30 cellular contexts compared by ENCODE assay signal in genomic region chr16:75572859-75573542, GRCh38. TPM values are rescaled to one million over a fixed set of nuclear protein-coding genes. Genes with fewer than 3 reads are reported as not detected.
DNase-seq lines count a peak whose midpoint lies in the region; ATAC-seq, FAIRE-seq and TF ChIP-seq lines count a peak whose summit lies in the region.
"Had no signal": no experiment of that assay in that cellular context is flagged by ENCODE, and none has a peak within 500 bp of the region (broad histone marks: within the 10 kb centered on the region; RNA-seq: fewer than 3 reads in every experiment).

No MANE protein-coding gene starts in this region.

- POLR2A ChIA-PET in GM12878 (lab: Charles Lee): interaction anchor here (2.1 to 11.8 kb wide), 3 partner anchors 9 to 77 kb away, joined by 6 to 116 read pairs (median 21); partner anchors contain the start of gene ADAT1

- peak overlapping the region; percentile 82 for H3K4me2 ChIP-seq in GM12878 (ENCODE audit: control insufficient read depth, insufficient read depth)

- H3K36me3 ChIP-seq in GM12878 (ENCODE audit: control insufficient read depth in 2 of 2, insufficient read depth in 2 of 2, low read length in 1 of 2): peaks cover 7 to 48% of the 10 kb centered on the region in 2 experiments

- H3K4me3 ChIP-seq in GM12878: no peak overlapping the region
- H3K4me3 ChIP-seq: cardiac muscle cell, heart right ventricle, pancreas, stomach, transverse colon had no signal

- in situ Hi-C loops in GM12878 (cut with MboI): no loop called here

- peaks cover 73% of the 10 kb centered on the region for H3K4me1 ChIP-seq in GM12878 (ENCODE audit: control insufficient read depth, insufficient read depth, low read length)

- no peak overlapping the region for H3K4me3 Mint-ChIP-seq in nephron progenitor cell
- H3K4me3 Mint-ChIP-seq: H9, nephron had no signal

- no peak for TF ChIP-seq POLR2A in GM12878 (IDR thresholded peaks at IDR 0.05; ENCODE audit: low read depth, low read length)

- H3K4me1 Mint-ChIP-seq in nephron progenitor cell: peaks cover 11% of the 10 kb centered on the region

- H3K36me3 Mint-ChIP-seq in nephron progenitor cell (ENCODE audit: low read depth): peaks cover 72% of the 10 kb centered on the region

- H3K27ac ChIP-seq in GM12878 (ENCODE audit: control insufficient read depth, insufficient read depth): peak overlapping the region; percentile 85
- H3K27ac ChIP-seq: 22Rv1, cardiac muscle cell, pancreas, RWPE1, stomach, transverse colon, WERI-Rb-1 had no signal

- no peaks in the 10 kb centered on the region for H3K9me3 Mint-ChIP-seq in nephron progenitor cell
- H3K9me3 Mint-ChIP-seq: H9, nephron had no signal

- 76% methylated on average over 3 of the region's 3 CpGs for WGBS in GM12878 (ENCODE audit: insufficient coverage, insufficient replicate concordance, low lambda C conversion rate, missing lambda C conversion rate)

- no peaks in the 10 kb centered on the region for H3K27me3 ChIP-seq in GM12878 (replicated peaks in 1 of 2; ENCODE audit: control insufficient read depth in 2 of 2, insufficient read depth in 2 of 2, low read length in 1 of 2)
- H3K27me3 ChIP-seq: cardiac muscle cell, heart right ventricle, pancreas, stomach, transverse colon had no signal

- peak; percentile 19 for DNase-seq in DMS 273 (lab: John Stamatoyannopoulos, UW; ENCODE audit: unreplicated experiment)
- DNase-seq in DMS 273 treated with DMSO at 0.1 percent for 48 hours (lab: John Stamatoyannopoulos, UW): no peak
- no peak for DNase-seq in GM12878 (ENCODE audit: low read depth, low spot score)
- no peak for DNase-seq in nephron progenitor cell
- DNase-seq: activated CD4-positive, alpha-beta T cell treated with anti-CD3 and anti-CD28 coated beads, Interleukin-2, amount 50 U/mL, for 1 hour; activated effector memory CD4-positive, alpha-beta T cell treated with anti-CD3 and anti-CD28 coated beads, Interleukin-2, amount 50 U/mL, for 16 hours; amniotic stem cell; DMS79 treated with DMSO at 0.1 percent for 48 hours; H9; heart right ventricle; IMR-90; left ventricle myocardium superior; MM.1S; NCI-H1436 treated with DMSO at 0.1 percent for 48 hours; NCI-H524 treated with DMSO at 0.1 percent for 48 hours; pancreas; right cardiac atrium; stomach; transverse colon; WERI-Rb-1 had no signal

- SMC1A ChIA-PET in GM12878 (lab: Charles Lee; ENCODE audit: uncharacterized antibody, unreplicated experiment): interaction anchor here (0.6 to 5.4 kb wide), 7 partner anchors 8 to 375 kb away, joined by 3 to 42 read pairs (median 9); partner anchors contain the start of gene ADAT1

- H4K20me1 ChIP-seq in GM12878 (ENCODE audit: control insufficient read depth, insufficient read depth): no peaks in the 10 kb centered on the region

- peaks cover 56% of the 10 kb centered on the region for H3K79me2 ChIP-seq in GM12878 (ENCODE audit: control insufficient read depth, insufficient read depth, low read length)

- TF ChIP-seq CTCF in GM12878 (IDR thresholded peaks at IDR 0.05 in 2 of 3, conservative IDR thresholded peaks at IDR 0.05 in 1 of 3; ENCODE audit: control insufficient read depth in 2 of 3, extremely low read depth in 1 of 3, insufficient read depth in 1 of 3, low read depth in 3 of 3, low read length in 3 of 3) (no peak), nephron progenitor cell (IDR thresholded peaks at IDR 0.05) (no peak)

- no peak for TF ChIP-seq RAD21 in GM12878 (IDR thresholded peaks at IDR 0.05; ENCODE audit: insufficient read depth, low read depth, low read length)

- H3K9ac ChIP-seq in GM12878 (ENCODE audit: control insufficient read depth, insufficient read depth, low read length): 0 out of 2 replicates have a peak overlapping the region, but pooled peaks have one; percentile 25

- H3K27me3 Mint-ChIP-seq in nephron progenitor cell (ENCODE audit: low read depth, poor library complexity): peaks cover 2% of the 10 kb centered on the region

- CTCF ChIA-PET in GM12878 (lab: Yijun Ruan, JAX): interaction anchor here (0.8 to 1.5 kb wide), 11 partner anchors 8 to 56 kb away, joined by 3 to 7 read pairs (median 3); no protein-coding TSS in a partner anchor

- H3K9me3 ChIP-seq in GM12878 (replicated peaks; ENCODE audit: control insufficient read depth, insufficient read depth, low read length): no peaks in the 10 kb centered on the region
- H3K9me3 ChIP-seq: heart right ventricle, pancreas, stomach, transverse colon had no signal

- TF ChIP-seq EP300 in GM12878 (IDR thresholded peaks at IDR 0.05; ENCODE audit: borderline replicate concordance in 1 of 2, control insufficient read depth in 1 of 2, low read depth in 2 of 2, low read length in 2 of 2): no peak

- FAIRE-seq in GM12878 (lab: Jason Lieb, UNC): no peak
- FAIRE-seq: GM12891, pancreas had no signal

- H3K27ac Mint-ChIP-seq in nephron progenitor cell: peak overlapping the region; percentile 22
- H3K27ac Mint-ChIP-seq: nephron had no signal

- intact Hi-C loops in GM12878 (cut with micrococcal nuclease; ENCODE audit: unreplicated experiment): loop anchor here (1.0 kb wide), 1 partner anchor 76 kb away; no protein-coding TSS in a partner anchor

- RAD21 ChIA-PET in GM12878 (lab: Charles Lee; ENCODE audit: unreplicated experiment): interaction anchor here (0.8 to 5.4 kb wide), 6 partner anchors 8 to 76 kb away, joined by 3 to 27 read pairs (median 5); partner anchors contain the start of gene ADAT1

- BruUV-seq in GM12878 (replicated peaks; lab: Mats Ljungman, UMichigan): no TSS peak

- no peak overlapping the region for H2AFZ ChIP-seq in GM12878 (ENCODE audit: control insufficient read depth, low read depth, low read length)

- ATAC-seq in GM12878: no peak
- no peak for ATAC-seq in HG03432 (IDR thresholded peaks at IDR 0.05; ENCODE audit: unreplicated experiment)
- no peak for ATAC-seq in HG03139 (IDR thresholded peaks at IDR 0.05; ENCODE audit: unreplicated experiment)
- ATAC-seq: left ventricle myocardium superior, pancreas, right cardiac atrium, SK-N-SH treated with all-trans-retinoic acid at 6 μM for 48 hours had no signal

RNA-seq across cellular contexts. Expression of gene GABARAPL2, which starts 6.8 kb away (rescaled TPM):
- 68.6 and 74.4 TPM in 2 replicates for total RNA-seq in GM12878 (2013; cell fraction: nucleolus; rRNA removed)
- total RNA-seq in GM12878 (2014; rRNA removed) (61.9 and 69.8 TPM in 2 replicates), GM12878 (2014; rRNA removed; fragmentation: Illumina TruSeq; extraction: Trizol) (69.9 and 70.7 TPM in 2 replicates), GM12878 (2021) (102 and 106 TPM in 2 replicates)
- 71.7 TPM for polyA plus RNA-seq in GM12878 (2011; ENCODE audit: low read depth)
- polyA plus RNA-seq in GM12878 (2011; rRNA removed) (119 and 151 TPM in 2 replicates), GM12878 (2014; fragmentation: Illumina TruSeq; extraction: Trizol) (108 and 137 TPM in 2 replicates), GM12878 (2014; fragmentation: Nextera tagmentation; extraction: Ambion mirVana) (100 to 1,000 TPM; 358 to 359 TPM), GM12878 (2014; rRNA removed) (122 and 137 TPM in 2 replicates), GM12878 (2016; fragmentation: Nextera tagmentation; extraction: Ambion mirVana) (100 to 1,000 TPM; 260 to 266 TPM)
- 58.7 and 78.4 TPM in 2 replicates for polyA plus RNA-seq in GM12878 (2011; cell fraction: cytosol; rRNA removed)
- polyA plus RNA-seq in GM12878 (2011; cell fraction: nucleus; rRNA removed): 65.7 and 69.1 TPM in 2 replicates
- polyA plus RNA-seq in GM12878 (2012): 123 and 162 TPM in 2 replicates
- polyA minus RNA-seq in GM12878 (2011; rRNA and poly(A)+ RNA removed): 30.8 and 41.5 TPM in 2 replicates
- 11.5 and 15.1 TPM in 2 replicates for polyA minus RNA-seq in GM12878 (2011; cell fraction: cytosol; rRNA and poly(A)+ RNA removed)
- 16.2 and 21.0 TPM in 2 replicates for polyA minus RNA-seq in GM12878 (2011; cell fraction: nucleus; rRNA and poly(A)+ RNA removed)

RNA-seq across cellular contexts. Expression of gene TMEM231, which starts 16.9 kb away (rescaled TPM):
- 26.3 and 27.2 TPM in 2 replicates for total RNA-seq in GM12878 (2013; cell fraction: nucleolus; rRNA removed)
- 5.9 and 7.4 TPM in 2 replicates for total RNA-seq in GM12878 (2014; rRNA removed)
- 4.3 TPM in 2 replicates for total RNA-seq in GM12878 (2014; rRNA removed; fragmentation: Illumina TruSeq; extraction: Trizol)
- total RNA-seq in GM12878 (2021): 5.6 and 5.9 TPM in 2 replicates
- 3.7 TPM for polyA plus RNA-seq in GM12878 (2011; ENCODE audit: low read depth)
- polyA plus RNA-seq in GM12878 (2011; rRNA removed): 4.4 and 5.4 TPM in 2 replicates
- polyA plus RNA-seq in GM12878 (2011; cell fraction: cytosol; rRNA removed): 10.1 and 14.2 TPM in 2 replicates
- polyA plus RNA-seq in GM12878 (2011; cell fraction: nucleus; rRNA removed): 8.9 and 10.1 TPM in 2 replicates
- 4.5 and 5.1 TPM in 2 replicates for polyA plus RNA-seq in GM12878 (2012)
- 5.3 and 6.9 TPM in 2 replicates for polyA plus RNA-seq in GM12878 (2014; fragmentation: Illumina TruSeq; extraction: Trizol)
- polyA plus RNA-seq in GM12878 (2014; fragmentation: Nextera tagmentation; extraction: Ambion mirVana): 1 to 10 TPM; 1.2 TPM
- polyA plus RNA-seq in GM12878 (2014; rRNA removed): 5.2 and 9.1 TPM in 2 replicates
- 1 to 10 TPM; 6.4 to 6.5 TPM for polyA plus RNA-seq in GM12878 (2016; fragmentation: Nextera tagmentation; extraction: Ambion mirVana)
- polyA minus RNA-seq in GM12878 (2011; rRNA and poly(A)+ RNA removed): 9.6 and 21.1 TPM in 2 replicates
- 2.7 and 5.7 TPM in 2 replicates for polyA minus RNA-seq in GM12878 (2011; cell fraction: cytosol; rRNA and poly(A)+ RNA removed)
- 4.1 and 5.0 TPM in 2 replicates for polyA minus RNA-seq in GM12878 (2011; cell fraction: nucleus; rRNA and poly(A)+ RNA removed)

RNA-seq across cellular contexts. Expression of gene CHST5, which starts 37.1 kb away (rescaled TPM):
- 0.29 and 0.44 TPM in 2 replicates for total RNA-seq in GM12878 (2013; cell fraction: nucleolus; rRNA removed)
- total RNA-seq in GM12878 (2014; rRNA removed): 0.23 TPM in 1 of 2 replicates, not detected in the other
- total RNA-seq in GM12878 (2014; rRNA removed; fragmentation: Illumina TruSeq; extraction: Trizol): 0.04 TPM in 1 of 2 replicates, not detected in the other
- 0.19 TPM in 1 of 2 replicates, not detected in the other for total RNA-seq in GM12878 (2021)
- polyA plus RNA-seq in GM12878 (2011; ENCODE audit: low read depth): not detected
- polyA plus RNA-seq in GM12878 (2011; rRNA removed): not detected in 2 replicates
- 0.03 TPM in 1 of 2 replicates, not detected in the other for polyA plus RNA-seq in GM12878 (2011; cell fraction: cytosol; rRNA removed)
- 0.13 and 0.16 TPM in 2 replicates for polyA plus RNA-seq in GM12878 (2011; cell fraction: nucleus; rRNA removed)
- 0.07 and 0.08 TPM in 2 replicates for polyA plus RNA-seq in GM12878 (2012)
- not detected in 2 replicates for polyA plus RNA-seq in GM12878 (2014; fragmentation: Illumina TruSeq; extraction: Trizol)
- not detected for polyA plus RNA-seq in GM12878 (2014; fragmentation: Nextera tagmentation; extraction: Ambion mirVana)
- 0.05 and 0.08 TPM in 2 replicates for polyA plus RNA-seq in GM12878 (2014; rRNA removed)
- polyA plus RNA-seq in GM12878 (2016; fragmentation: Nextera tagmentation; extraction: Ambion mirVana): under 1 TPM in 1 of 2 experiments, not detected in 1; 0.43 TPM
- polyA minus RNA-seq in GM12878 (2011; rRNA and poly(A)+ RNA removed): not detected in 2 replicates
- not detected in 2 replicates for polyA minus RNA-seq in GM12878 (2011; cell fraction: cytosol; rRNA and poly(A)+ RNA removed)
- 0.19 TPM in 1 of 2 replicates, not detected in the other for polyA minus RNA-seq in GM12878 (2011; cell fraction: nucleus; rRNA and poly(A)+ RNA removed)
- total RNA-seq: dermis microvascular lymphatic vessel endothelial cell, fibroblast of villous mesenchyme, H9, IMR-90 had no signal
- polyA plus RNA-seq: cardiac muscle cell, IMR-90 had no signal

RNA-seq across cellular contexts. Expression of gene ADAT1, which starts 50.1 kb away (rescaled TPM):
- total RNA-seq in GM12878 (2013; cell fraction: nucleolus; rRNA removed): 83.5 and 88.1 TPM in 2 replicates
- total RNA-seq in GM12878 (2014; rRNA removed): 61.7 and 72.9 TPM in 2 replicates
- 66.3 and 70.3 TPM in 2 replicates for total RNA-seq in GM12878 (2014; rRNA removed; fragmentation: Illumina TruSeq; extraction: Trizol)
- total RNA-seq in GM12878 (2021): 70.0 and 72.3 TPM in 2 replicates
- 17.9 TPM for polyA plus RNA-seq in GM12878 (2011; ENCODE audit: low read depth)
- 28.2 and 34.8 TPM in 2 replicates for polyA plus RNA-seq in GM12878 (2011; rRNA removed)
- polyA plus RNA-seq in GM12878 (2011; cell fraction: cytosol; rRNA removed): 46.9 and 48.7 TPM in 2 replicates
- polyA plus RNA-seq in GM12878 (2011; cell fraction: nucleus; rRNA removed): 20.0 and 33.1 TPM in 2 replicates
- polyA plus RNA-seq in GM12878 (2012): 29.3 and 30.7 TPM in 2 replicates
- polyA plus RNA-seq in GM12878 (2014; fragmentation: Illumina TruSeq; extraction: Trizol): 77.4 and 86.7 TPM in 2 replicates
- 10 to 100 TPM; 26.2 to 29.5 TPM for polyA plus RNA-seq in GM12878 (2014; fragmentation: Nextera tagmentation; extraction: Ambion mirVana)
- 39.5 and 49.9 TPM in 2 replicates for polyA plus RNA-seq in GM12878 (2014; rRNA removed)
- 10 to 100 TPM; 43.9 to 65.2 TPM for polyA plus RNA-seq in GM12878 (2016; fragmentation: Nextera tagmentation; extraction: Ambion mirVana)
- 67.9 and 68.8 TPM in 2 replicates for polyA minus RNA-seq in GM12878 (2011; rRNA and poly(A)+ RNA removed)
- polyA minus RNA-seq in GM12878 (2011; cell fraction: cytosol; rRNA and poly(A)+ RNA removed): 16.3 and 19.5 TPM in 2 replicates
- polyA minus RNA-seq in GM12878 (2011; cell fraction: nucleus; rRNA and poly(A)+ RNA removed): 26.2 and 42.5 TPM in 2 replicates
